Comparison of ENCODE assay signal across 25 cellular contexts in the genomic region with DNA sequence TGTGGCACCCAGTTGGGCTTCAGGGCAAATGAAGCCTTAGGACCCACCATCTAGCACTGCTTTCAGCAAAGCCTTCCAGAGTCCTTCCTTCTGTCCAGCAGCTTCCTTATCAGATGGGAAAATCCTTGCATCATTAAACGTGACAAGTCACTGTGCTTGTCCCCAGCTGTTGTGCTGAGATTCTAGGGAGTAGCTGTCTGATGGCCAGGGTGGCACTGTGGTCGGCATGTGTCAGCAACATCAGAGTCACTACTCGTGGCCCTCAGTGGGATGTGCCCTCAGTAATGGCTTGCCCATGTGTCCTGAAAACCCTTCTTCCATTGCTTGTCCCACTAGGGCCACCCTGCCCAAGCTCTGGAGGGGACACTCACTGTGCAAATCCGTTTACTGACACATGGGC.
"Had no signal": no experiment of that assay in that cellular context is flagged by ENCODE, and none has a peak within 500 bp of the region (broad histone marks: within the 10 kb centered on the region; RNA-seq: fewer than 3 reads in every experiment).

No MANE protein-coding gene starts in this region.

- H3K4me1 ChIP-seq: esophagus muscularis mucosa, foreskin keratinocyte, gastroesophageal sphincter, heart left ventricle, left lung, lower lobe of right lung had no signal

- ATAC-seq: foreskin keratinocyte; gastroesophageal sphincter; heart left ventricle; left colon; left lung; left ventricle myocardium superior; lower lobe of right lung; naive thymus-derived CD4-positive, alpha-beta T cell had no signal

- H3K27ac ChIP-seq: coronary artery, esophagus muscularis mucosa, foreskin keratinocyte, gastroesophageal sphincter, heart left ventricle, hepatocyte, left lung, lower lobe of right lung had no signal

- H3K4me2 ChIP-seq: hepatocyte had no signal

- H3K9me3 ChIP-seq: esophagus muscularis mucosa, gastroesophageal sphincter, heart left ventricle, left lung, lower lobe of right lung had no signal

- H3K4me3 ChIP-seq: coronary artery, dorsolateral prefrontal cortex, esophagus muscularis mucosa, gastroesophageal sphincter, heart left ventricle, hepatocyte, left lung, lower lobe of right lung had no signal

- H3K79me2 ChIP-seq: hepatocyte had no signal

- DNase-seq: dermis blood vessel endothelial cell; dorsolateral prefrontal cortex; effector CD4-positive, alpha-beta T cell; effector memory CD4-positive, alpha-beta T cell; foreskin keratinocyte; heart left ventricle; hypothalamus; immature natural killer cell; islet precursor cell; kidney; kidney glomerular epithelial cell; left colon; left lung; left ventricle myocardium superior; lower lobe of right lung; mesenchymal stem cell; midbrain; naive thymus-derived CD4-positive, alpha-beta T cell had no signal

- H3K27me3 ChIP-seq: dorsolateral prefrontal cortex, esophagus muscularis mucosa, foreskin keratinocyte, gastroesophageal sphincter, heart left ventricle, hepatocyte, left lung had no signal

- FAIRE-seq: colon, endothelial cell of umbilical vein, frontal cortex, kidney had no signal

- H2AFZ ChIP-seq: hepatocyte had no signal

- H3K36me3 ChIP-seq: left lung, lower lobe of right lung had no signal
